ENCODE assay signal across 8 cellular contexts in the genomic region with DNA sequence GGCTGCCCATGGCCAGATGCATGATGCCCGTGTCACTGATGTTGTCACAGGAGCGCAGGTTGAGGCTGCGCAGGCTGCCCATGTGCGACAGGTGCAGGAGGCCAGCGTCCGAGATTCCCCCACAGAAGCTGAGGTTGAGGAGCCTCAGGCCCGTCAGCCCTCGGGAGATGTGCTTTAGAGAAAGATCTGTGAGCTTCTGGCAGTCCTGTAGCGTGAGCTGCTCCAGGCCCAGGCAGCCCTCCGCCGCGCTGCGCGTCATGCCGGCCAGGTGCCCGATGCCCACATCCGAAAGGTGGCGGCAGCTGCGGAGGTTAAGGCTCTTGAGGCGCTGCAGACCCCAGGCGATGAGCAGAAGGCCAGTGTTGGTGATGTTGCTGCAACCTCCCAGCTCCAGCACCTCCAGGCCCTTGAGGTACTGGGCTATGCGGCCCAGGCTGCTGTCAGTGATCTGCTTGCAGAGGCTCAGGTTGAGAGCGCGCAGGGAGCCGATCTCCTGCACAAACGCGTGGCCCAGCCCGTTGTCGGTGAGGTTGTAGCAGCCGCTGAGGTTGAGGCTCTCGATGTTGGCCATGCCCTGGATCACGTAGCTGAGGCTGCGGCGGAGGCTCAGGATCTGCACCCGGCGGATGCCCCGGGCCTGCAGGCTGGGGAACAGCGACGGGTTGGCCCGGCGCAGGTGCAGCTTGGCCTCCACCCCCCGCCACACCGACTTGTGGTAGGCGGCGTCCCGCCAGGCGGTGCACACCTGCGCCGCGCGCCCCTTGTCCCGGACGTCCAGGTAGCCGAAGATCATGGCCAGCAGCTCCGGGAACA. TPM values are rescaled to one million over a fixed set of nuclear protein-coding genes. Genes with fewer than 3 reads are reported as not detected.
A peak's percentile ranks its signal among the peaks of the same experiment; 100 is the strongest.
DNase-seq lines count a peak whose midpoint lies in the region; ATAC-seq, FAIRE-seq and TF ChIP-seq lines count a peak whose summit lies in the region.

No MANE protein-coding gene starts in this region.

- peaks cover 60% of the 10 kb centered on the region for H3K4me1 Mint-ChIP-seq in CD8-positive, alpha-beta T cell (ENCODE audit: low read depth)

- peaks cover 31% of the 10 kb centered on the region for H3K79me2 ChIP-seq in keratinocyte (ENCODE audit: control insufficient read depth, insufficient read depth, low read length)

- H3K4me3 Mint-ChIP-seq in CD8-positive, alpha-beta T cell: peak overlapping the region; percentile 92

- ATAC-seq in CD8-positive, alpha-beta T cell: peak; percentile 30
- peak; percentile 27 for ATAC-seq in GM21381 (IDR thresholded peaks at IDR 0.05; ENCODE audit: unreplicated experiment)

- FAIRE-seq in keratinocyte (lab: Jason Lieb, UNC): no peak
- no peak for FAIRE-seq in frontal cortex (lab: Jason Lieb, UNC)

- in situ Hi-C loops in brain microvascular endothelial cell (cut with HindIII; ENCODE audit: low pct_ligation_motif_present, low sequenced_read_pairs): no loop called here

- no peaks in the 10 kb centered on the region for H3K36me3 ChIP-seq in CD8-positive, alpha-beta T cell (ENCODE audit: insufficient read depth, low read length)
- no peaks in the 10 kb centered on the region for H3K36me3 ChIP-seq in brain microvascular endothelial cell (replicated peaks)
- H3K36me3 ChIP-seq in keratinocyte (ENCODE audit: control insufficient read depth in 2 of 2, extremely low read depth in 1 of 2, insufficient read depth in 2 of 2, low read length in 2 of 2): no peaks in the 10 kb centered on the region

- peaks cover 26% of the 10 kb centered on the region for H3K36me3 Mint-ChIP-seq in CD8-positive, alpha-beta T cell

- no peaks in the 10 kb centered on the region for H3K9me3 ChIP-seq in CD8-positive, alpha-beta T cell (ENCODE audit: low read length)
- H3K9me3 ChIP-seq in keratinocyte (ENCODE audit: control insufficient read depth, low read depth, low read length): no peaks in the 10 kb centered on the region

- H2AFZ ChIP-seq in keratinocyte (ENCODE audit: control insufficient read depth, low read length): peak overlapping the region; percentile 52

- peaks cover 42% of the 10 kb centered on the region for H3K4me1 ChIP-seq in CD8-positive, alpha-beta T cell (ENCODE audit: insufficient read depth, low read length)
- peaks cover 46% of the 10 kb centered on the region for H3K4me1 ChIP-seq in keratinocyte (ENCODE audit: control insufficient read depth, extremely low read depth, insufficient read depth, low read length)

- peak overlapping the region; percentile 88 for H3K4me2 ChIP-seq in keratinocyte (ENCODE audit: control insufficient read depth, extremely low read depth, insufficient read depth, low read depth, low read length)

- peaks cover 3% of the 10 kb centered on the region for H3K9me1 ChIP-seq in keratinocyte (ENCODE audit: control insufficient read depth, extremely low read depth, insufficient read depth, low read length)

- no peaks in the 10 kb centered on the region for H3K27me3 Mint-ChIP-seq in CD8-positive, alpha-beta T cell (ENCODE audit: low read depth)

- peak overlapping the region; percentile 52 for H3K9ac ChIP-seq in keratinocyte (ENCODE audit: control insufficient read depth, extremely low read depth, insufficient read depth, low read length)

- dilution Hi-C loops in keratinocyte (cut with MboI; ENCODE audit: extremely low pct_ligation_motif_present, low sequenced_read_pairs): no loop called here

- H3K4me3 ChIP-seq in CD8-positive, alpha-beta T cell (ENCODE audit: low read depth, low read length): peak overlapping the region; percentile 83
- H3K4me3 ChIP-seq in brain microvascular endothelial cell (ENCODE audit: low read depth, low read length) (peak overlapping the region; percentile 72), keratinocyte (ENCODE audit: control insufficient read depth in 2 of 3, extremely low read depth in 1 of 3, insufficient read depth in 2 of 3, low read depth in 1 of 3, low read length in 3 of 3) (peak overlapping the region; percentile 57 to 67 (median 60))

- H3K27ac ChIP-seq in CD8-positive, alpha-beta T cell (ENCODE audit: low read depth, low read length): peak overlapping the region; percentile 76
- H3K27ac ChIP-seq in brain microvascular endothelial cell: no peak overlapping the region
- peak overlapping the region; percentile 25 for H3K27ac ChIP-seq in keratinocyte (ENCODE audit: control insufficient read depth, insufficient read depth, low read length)

- H3K9me3 Mint-ChIP-seq in CD8-positive, alpha-beta T cell: no peaks in the 10 kb centered on the region

- no peaks in the 10 kb centered on the region for H3K27me3 ChIP-seq in CD8-positive, alpha-beta T cell (ENCODE audit: insufficient read depth, low read length)
- H3K27me3 ChIP-seq in brain microvascular endothelial cell (replicated peaks) (no peaks in the 10 kb centered on the region), keratinocyte (ENCODE audit: control insufficient read depth, extremely low read depth, insufficient read depth, low read length) (no peaks in the 10 kb centered on the region)

- CTCF ChIA-PET in CD8-positive, alpha-beta T cell (lab: Charles Lee): interaction anchor here (0.6 to 4.4 kb wide), 6 partner anchors 9 to 824 kb away, joined by 4 to 35 read pairs (median 12); no protein-coding TSS in a partner anchor

- peaks cover 9% of the 10 kb centered on the region for H4K20me1 ChIP-seq in keratinocyte (ENCODE audit: control insufficient read depth, extremely low read depth, insufficient read depth, low read length)

- POLR2A ChIA-PET in CD8-positive, alpha-beta T cell (lab: Charles Lee): interaction anchor here (0.7 to 2.6 kb wide), 11 partner anchors 8 to 1017 kb away, joined by 3 to 20 read pairs (median 5); partner anchors contain the start of genes ADIPOR2 and WNT5B

- peak overlapping the region; percentile 92 for H3K27ac Mint-ChIP-seq in CD8-positive, alpha-beta T cell

- intact Hi-C loops in CD8-positive, alpha-beta T cell (cut with DNase I, micrococcal nuclease): loop anchor here (2.0 to 10.0 kb wide), 15 partner anchors 61 to 1206 kb away; partner anchors contain the start of genes RAD52 (in 2 of the 2), WNK1 (in 2 of the 2), ADIPOR2 (in 1 of the 2) and B4GALNT3 (in 1 of the 2)

- TF ChIP-seq CTCF in CD8-positive, alpha-beta T cell (IDR thresholded peaks at IDR 0.05): no peak
- TF ChIP-seq CTCF in brain microvascular endothelial cell (IDR thresholded peaks at IDR 0.05; ENCODE audit: low read depth, low read length, missing control alignments) (no peak), keratinocyte (optimal IDR thresholded peaks at IDR 0.05 in 1 of 3, IDR thresholded peaks at IDR 0.05 in 1 of 3, conservative IDR thresholded peaks at IDR 0.05 in 1 of 3; ENCODE audit: extremely low read depth in 1 of 3, insufficient read depth in 2 of 3, low read length in 3 of 3) (peak in 1 of 3 experiments; percentile 8)

- peak in 6 of 7 experiments; percentile 42 to 78 (median 55) for DNase-seq in CD8-positive, alpha-beta T cell
- DNase-seq in HT-29 (ENCODE audit: low spot score) (peak; percentile 65), T-helper 22 cell (ENCODE audit: low read depth) (peak; percentile 53), brain microvascular endothelial cell (no peak), keratinocyte (ENCODE audit: low read depth, low spot score) (no peak), frontal cortex (ENCODE audit: low spot score in 2 of 2) (no peak)
- DNase-seq in stimulated activated CD4-positive, alpha-beta T cell treated with anti-CD3 and anti-CD28 coated beads, Interleukin-15, amount 100 ng/mL, for 1 hour (ENCODE audit: low read depth in 1 of 2, low spot score in 1 of 2): peak; percentile 29 to 39

RNA-seq across cellular contexts. Expression of gene FBXL14, which starts 0.9 kb away (rescaled TPM):
- total RNA-seq in CD8-positive, alpha-beta T cell: 10 to 100 TPM; 28.1 to 30.5 TPM
- 43.5 and 45.5 TPM in 2 replicates for total RNA-seq in HT-29 (2014; rRNA removed; shearing (Covaris generic))
- polyA plus RNA-seq in keratinocyte: 1.8 to 3.0 TPM (median 2.1 TPM) in 3 replicates
- 2.0 TPM for polyA plus RNA-seq in keratinocyte (2011; ENCODE audit: low read depth)
- polyA plus RNA-seq in keratinocyte (2011; cell fraction: cytosol; rRNA removed): 1.4 and 2.4 TPM in 2 replicates
- 1.6 and 1.7 TPM in 2 replicates for polyA plus RNA-seq in keratinocyte (2011; cell fraction: nucleus; rRNA removed)
- 2.3 and 3.0 TPM in 2 replicates for polyA plus RNA-seq in keratinocyte (2012; ENCODE audit: low replicate concordance)
- polyA minus RNA-seq in keratinocyte: 3.6 to 8.7 TPM (median 4.6 TPM) in 3 replicates
- polyA minus RNA-seq in keratinocyte (2011; cell fraction: cytosol; rRNA and poly(A)+ RNA removed): 7.9 TPM
- polyA minus RNA-seq in keratinocyte (2011; cell fraction: nucleus; rRNA and poly(A)+ RNA removed): 2.3 and 2.6 TPM in 2 replicates
- 17.5 TPM for total RNA-seq in frontal cortex

RNA-seq across cellular contexts. Expression of gene WNT5B, which starts 35.6 kb away (rescaled TPM):
- not detected for total RNA-seq in CD8-positive, alpha-beta T cell
- 0.08 TPM in 1 of 2 replicates, not detected in the other for total RNA-seq in HT-29 (2014; rRNA removed; shearing (Covaris generic))
- 11.9 to 27.8 TPM (median 12.3 TPM) in 3 replicates for polyA plus RNA-seq in keratinocyte
- polyA plus RNA-seq in keratinocyte (2011; ENCODE audit: low read depth): 3.8 TPM
- 9.2 and 13.1 TPM in 2 replicates for polyA plus RNA-seq in keratinocyte (2011; cell fraction: cytosol; rRNA removed)
- 24.7 and 30.9 TPM in 2 replicates for polyA plus RNA-seq in keratinocyte (2011; cell fraction: nucleus; rRNA removed)
- 5.4 and 32.2 TPM in 2 replicates for polyA plus RNA-seq in keratinocyte (2012; ENCODE audit: low replicate concordance)
- polyA minus RNA-seq in keratinocyte: 14.2 to 51.2 TPM (median 17.0 TPM) in 3 replicates
- polyA minus RNA-seq in keratinocyte (2011; cell fraction: cytosol; rRNA and poly(A)+ RNA removed): 18.2 TPM
- polyA minus RNA-seq in keratinocyte (2011; cell fraction: nucleus; rRNA and poly(A)+ RNA removed): 21.0 and 28.8 TPM in 2 replicates
- 22.0 TPM for total RNA-seq in frontal cortex

Comparison
In these comparisons a context has a peak if more than half of its experiments do, and no peak if none do; other contexts are left out.
1. DNase-seq: peak in CD8-positive, alpha-beta T cell (6 of 7), HT-29 (single experiment), T-helper 22 cell (single experiment) and stimulated activated CD4-positive, alpha-beta T cell treated with anti-CD3 and anti-CD28 coated beads, Interleukin-15, amount 100 ng/mL, for 1 hour (2 of 2); none in brain microvascular endothelial cell (single experiment), keratinocyte (single experiment) and frontal cortex (0 of 2).
2. RNA of gene WNT5B, which starts 35.6 kb away (total RNA-seq): 22.0 TPM in frontal cortex (single experiment); not detected in CD8-positive, alpha-beta T cell and 0.08 TPM in HT-29; every median in the first group is over 10 times any median in the second.
3. Peak in every context shown above with its lines, with median percentiles within 50 percentile points of each other: H3K4me3 ChIP-seq.